3 cellular contexts compared by ENCODE assay signal in the genomic region with DNA sequence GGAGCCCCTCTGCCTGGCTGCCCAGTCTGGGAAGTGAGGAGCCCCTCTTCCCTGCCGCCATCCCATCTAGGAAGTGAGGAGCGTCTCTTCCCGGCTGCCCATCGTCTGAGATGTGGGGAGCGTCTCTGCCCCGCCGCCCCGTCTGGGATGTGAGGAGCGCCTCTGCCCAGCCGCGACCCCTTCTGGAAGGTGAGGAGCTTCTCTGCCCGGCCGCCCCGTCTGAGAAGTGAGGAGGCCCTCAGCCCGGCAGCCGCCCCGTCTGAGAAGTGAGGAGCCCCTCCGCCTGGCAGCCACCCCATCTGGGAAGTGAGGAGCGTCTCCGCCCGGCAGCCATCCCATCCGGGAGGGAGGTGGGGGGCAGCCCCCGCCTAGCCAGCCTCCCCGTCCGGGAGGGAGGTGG. TPM values are rescaled to one million over a fixed set of nuclear protein-coding genes. Genes with fewer than 3 reads are reported as not detected.
DNase-seq lines count a peak whose midpoint lies in the region; ATAC-seq, FAIRE-seq and TF ChIP-seq lines count a peak whose summit lies in the region.
"Not testable (repeated sequence)": the region's sequence is repeated elsewhere in the genome, so short reads cannot be mapped to it uniquely, and the experiment has no call there.
"Had no signal": no experiment of that assay in that cellular context is flagged by ENCODE, and none has a peak within 500 bp of the region (broad histone marks: within the 10 kb centered on the region; RNA-seq: fewer than 3 reads in every experiment).

No MANE protein-coding gene starts in this region.

- ATAC-seq in Right ventricle myocardium inferior = not testable (repeated sequence)

- H3K36me3 ChIP-seq in kidney (ENCODE audit: control insufficient read depth in 1 of 2, insufficient read depth in 2 of 2, low read length in 2 of 2) = not testable (repeated sequence)

- not testable (repeated sequence) for H3K9ac ChIP-seq in kidney (ENCODE audit: low read length in 2 of 2)

- not testable (repeated sequence) for H3K4me1 ChIP-seq in kidney (ENCODE audit: control insufficient read depth in 1 of 2, insufficient read depth in 1 of 2, low read depth in 1 of 2, low read length in 2 of 2)

- not testable (repeated sequence) for H3K27ac ChIP-seq in kidney (ENCODE audit: low read depth in 2 of 2, low read length in 2 of 2)

- intact Hi-C loops in Right ventricle myocardium inferior (cut with DNase I); kidney (cut with DNase I): not testable (repeated sequence)

- H3K9me3 ChIP-seq in kidney (ENCODE audit: control insufficient read depth in 1 of 2, low read length in 2 of 2) = not testable (repeated sequence)

- DNase-seq in Right ventricle myocardium inferior (ENCODE audit: missing footprints) (peak; percentile 52), kidney (peak; percentile 53)

- FAIRE-seq in kidney (lab: Jason Lieb, UNC) = not testable (repeated sequence)

- H3K4me3 ChIP-seq in kidney (ENCODE audit: low read length in 2 of 2) = not testable (repeated sequence)

- TF ChIP-seq CTCF in kidney (IDR thresholded peaks at IDR 0.05; ENCODE audit: borderline replicate concordance, extremely low read depth, insufficient read depth) = not testable (repeated sequence)

RNA-seq across cellular contexts. Expression of a gene that starts 49.2 kb away (rescaled TPM):
- total RNA-seq in Right ventricle myocardium inferior (0.38 TPM), kidney (6.4 TPM)
- polyA plus RNA-seq in kidney (ENCODE audit: insufficient read depth, low read depth, low replicate concordance) = 2.7 TPM
- total RNA-seq: Caco-2 had no signal
